Comparison of ENCODE assay signal across 31 cellular contexts in the genomic region with DNA sequence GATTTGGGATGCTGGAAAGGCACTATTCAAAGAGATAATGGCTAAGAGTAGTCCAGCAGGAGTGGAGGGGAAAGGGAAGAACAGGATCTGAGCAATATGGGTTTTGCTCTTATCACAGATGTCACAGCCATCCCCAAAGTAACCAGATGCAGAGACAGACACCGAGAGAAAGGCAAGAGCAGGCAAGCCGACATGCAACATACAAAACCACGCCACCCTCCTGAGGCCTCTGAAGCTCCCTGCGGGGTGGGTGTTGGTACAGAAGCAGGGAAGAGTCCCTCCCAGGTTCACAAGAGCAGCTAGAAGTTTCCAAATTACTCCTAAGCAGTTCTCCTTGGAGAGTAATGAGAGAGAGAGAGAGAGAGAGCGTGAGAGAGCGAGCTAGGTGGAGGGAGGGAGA. TPM values are rescaled to one million over a fixed set of nuclear protein-coding genes. Genes with fewer than 3 reads are reported as not detected.
"Had no signal": no experiment of that assay in that cellular context is flagged by ENCODE, and none has a peak within 500 bp of the region (broad histone marks: within the 10 kb centered on the region; RNA-seq: fewer than 3 reads in every experiment).

No MANE protein-coding gene starts in this region.

- H3K4me1 Mint-ChIP-seq: immature natural killer cell; naive thymus-derived CD4-positive, alpha-beta T cell; stimulated activated naive B cell treated with anti-CD40 and anti-IgM and Interleukin-4, amounts not matched to agents 10 μg/mL and 1 μg/mL and 100 μg/mL, for 72 hours; stimulated activated naive CD8-positive, alpha-beta T cell treated with anti-CD3 and anti-CD28 coated beads, Interleukin-15, amount 100 ng/mL, for 72 hours had no signal

- H3K4me3 ChIP-seq: esophagus muscularis mucosa, gastroesophageal sphincter, spleen, thoracic aorta, transverse colon had no signal

- DNase-seq: effector memory CD8-positive, alpha-beta T cell; immature natural killer cell; left colon; naive thymus-derived CD4-positive, alpha-beta T cell; nephron progenitor cell; posterior cingulate gyrus; spleen; stimulated activated CD4-positive, alpha-beta T cell treated with anti-CD3 and anti-CD28 coated beads, Interleukin-15, amount 100 ng/mL, for 24 hours; stimulated activated CD4-positive, alpha-beta T cell treated with anti-CD3 and anti-CD28 coated beads, Interleukin-1b, Interleukin-23, amount 100 ng/mL, for 48 hours; stimulated activated CD4-positive, alpha-beta T cell treated with anti-CD3 and anti-CD28 coated beads, Interleukin-4, amount 100 ng/mL, for 24 hours; stimulated activated naive B cell treated with anti-CD40 and anti-IgM and Interleukin-4, amounts not matched to agents 10 μg/mL and 1 μg/mL and 100 μg/mL, for 72 hours; stimulated activated naive CD8-positive, alpha-beta T cell treated with anti-CD3 and anti-CD28 coated beads, Interleukin-15, amount 100 ng/mL, for 72 hours; transverse colon had no signal

- ATAC-seq: effector memory CD8-positive, alpha-beta T cell; gastroesophageal sphincter; left colon; naive thymus-derived CD4-positive, alpha-beta T cell; sciatic nerve; stimulated activated naive B cell treated with anti-CD40 and anti-IgM and Interleukin-4, amounts not matched to agents 10 μg/mL and 1 μg/mL and 100 μg/mL, for 72 hours; stimulated activated naive CD8-positive, alpha-beta T cell treated with anti-CD3 and anti-CD28 coated beads, Interleukin-15, amount 100 ng/mL, for 72 hours had no signal

- H3K9me3 Mint-ChIP-seq: dendritic cell treated with granulocyte-macrophage colony-stimulating factor and Interleukin-4, amounts not matched to agents 40 ng/mL and 50 ng/mL, for 4 days; effector memory CD8-positive, alpha-beta T cell had no signal

- H3K36me3 Mint-ChIP-seq: immature natural killer cell; naive thymus-derived CD4-positive, alpha-beta T cell; stimulated activated naive B cell treated with anti-CD40 and anti-IgM and Interleukin-4, amounts not matched to agents 10 μg/mL and 1 μg/mL and 100 μg/mL, for 72 hours had no signal

- H3K4me1 ChIP-seq: esophagus muscularis mucosa, gastroesophageal sphincter, spleen, transverse colon had no signal

- H3K4me3 Mint-ChIP-seq: dendritic cell treated with granulocyte-macrophage colony-stimulating factor and Interleukin-4, amounts not matched to agents 40 ng/mL and 50 ng/mL, for 4 days; effector memory CD8-positive, alpha-beta T cell; immature natural killer cell; naive thymus-derived CD4-positive, alpha-beta T cell; nephron progenitor cell; stimulated activated naive B cell treated with anti-CD40 and anti-IgM and Interleukin-4, amounts not matched to agents 10 μg/mL and 1 μg/mL and 100 μg/mL, for 72 hours; stimulated activated naive CD8-positive, alpha-beta T cell treated with anti-CD3 and anti-CD28 coated beads, Interleukin-15, amount 100 ng/mL, for 72 hours had no signal

- H3K27ac Mint-ChIP-seq: dendritic cell treated with granulocyte-macrophage colony-stimulating factor and Interleukin-4, amounts not matched to agents 40 ng/mL and 50 ng/mL, for 4 days; effector memory CD8-positive, alpha-beta T cell; immature natural killer cell; naive thymus-derived CD4-positive, alpha-beta T cell; nephron progenitor cell; stimulated activated naive B cell treated with anti-CD40 and anti-IgM and Interleukin-4, amounts not matched to agents 10 μg/mL and 1 μg/mL and 100 μg/mL, for 72 hours; stimulated activated naive CD8-positive, alpha-beta T cell treated with anti-CD3 and anti-CD28 coated beads, Interleukin-15, amount 100 ng/mL, for 72 hours had no signal

- H3K27ac ChIP-seq: epithelial cell of prostate, esophagus muscularis mucosa, gastroesophageal sphincter, neutrophil, spleen, thoracic aorta, transverse colon had no signal

- H3K36me3 ChIP-seq: esophagus muscularis mucosa, gastroesophageal sphincter, neutrophil, spleen, thoracic aorta, transverse colon had no signal

- H3K9me3 ChIP-seq: neutrophil, thoracic aorta, transverse colon had no signal

RNA-seq across cellular contexts. Expression of a gene that starts 10.8 kb away (rescaled TPM):
- total RNA-seq: esophagus muscularis mucosa; fibroblast of villous mesenchyme; gastroesophageal sphincter; kidney epithelial cell; left colon; liver; lung microvascular endothelial cell; mesenteric fat pad; mononuclear cell; naive thymus-derived CD4-positive, alpha-beta T cell; osteoblast; pulmonary artery endothelial cell; sciatic nerve; skeletal muscle tissue; spleen; subcutaneous adipose tissue; thoracic aorta; transverse colon; ureter had no signal
- polyA plus RNA-seq: immature natural killer cell; liver; naive thymus-derived CD4-positive, alpha-beta T cell; spleen had no signal

RNA-seq across cellular contexts. Expression of a gene that starts 54.8 kb away (rescaled TPM):
- total RNA-seq: fibroblast of villous mesenchyme; kidney epithelial cell; liver; lung microvascular endothelial cell; mesenteric fat pad; mononuclear cell; naive thymus-derived CD4-positive, alpha-beta T cell; osteoblast; pulmonary artery endothelial cell; sciatic nerve; skeletal muscle tissue; spleen; subcutaneous adipose tissue; thoracic aorta; ureter had no signal
- polyA plus RNA-seq: immature natural killer cell; liver; naive thymus-derived CD4-positive, alpha-beta T cell; spleen had no signal

RNA-seq across cellular contexts. Expression of a gene that starts 58.6 kb away (rescaled TPM):
- total RNA-seq: kidney epithelial cell; liver; lung microvascular endothelial cell; mesenteric fat pad; naive thymus-derived CD4-positive, alpha-beta T cell; osteoblast; pulmonary artery endothelial cell; sciatic nerve; skeletal muscle tissue; spleen; subcutaneous adipose tissue; thoracic aorta; ureter had no signal
- polyA plus RNA-seq: immature natural killer cell; liver; naive thymus-derived CD4-positive, alpha-beta T cell; spleen had no signal
